ENCODE assay signal across 8 cellular contexts in the genomic region with DNA sequence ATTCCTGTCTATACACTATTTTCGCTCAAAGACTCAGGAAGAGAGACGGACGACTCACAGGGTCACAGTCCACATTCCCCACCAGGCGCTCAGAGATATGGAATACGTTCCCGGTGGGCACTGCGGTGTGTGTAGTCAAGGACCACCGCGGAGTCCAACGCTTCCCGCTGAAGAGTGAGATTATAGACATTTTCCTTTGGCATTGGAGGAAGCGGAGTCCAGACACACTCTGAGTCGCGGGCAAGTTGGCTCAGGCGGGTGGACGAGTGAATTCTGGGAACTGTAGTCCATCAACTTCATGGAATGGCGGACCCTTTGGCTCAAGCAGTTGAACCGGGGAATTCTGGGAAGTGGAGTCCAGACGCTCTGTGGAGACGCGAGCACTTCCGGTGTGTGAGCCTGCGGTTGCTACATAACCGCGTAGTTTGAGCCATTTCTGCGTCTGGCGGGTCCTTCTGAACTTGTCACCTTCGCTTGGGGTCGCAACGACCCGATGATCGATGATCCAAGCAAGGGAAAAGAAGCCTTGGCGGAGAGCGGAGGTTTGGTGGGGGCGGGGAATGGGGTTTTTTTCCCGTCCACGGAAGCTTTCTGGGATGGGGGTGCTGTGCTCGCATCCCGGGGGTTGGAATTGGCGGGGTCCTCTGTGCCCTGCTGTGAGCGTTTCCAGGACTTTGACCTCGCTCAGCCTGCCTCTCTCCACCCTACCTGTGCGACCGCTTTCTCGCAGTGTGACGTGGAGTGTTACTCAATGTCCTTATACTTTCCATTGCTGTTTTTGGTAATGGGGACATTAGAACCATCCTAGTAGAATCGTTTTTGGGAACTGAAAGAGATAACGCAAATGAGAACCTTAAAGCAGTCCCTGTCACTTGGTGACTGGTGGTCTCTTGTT. TPM values are rescaled to one million over a fixed set of nuclear protein-coding genes. Genes with fewer than 3 reads are reported as not detected.
DNase-seq lines count a peak whose midpoint lies in the region; ATAC-seq, FAIRE-seq and TF ChIP-seq lines count a peak whose summit lies in the region.

A gene (plus strand): TSS at position 392 of the 895 bp plus-strand sequence. CDS start 4,122 bp downstream, outside the sequence.

- H3K9me3 Mint-ChIP-seq in naive thymus-derived CD4-positive, alpha-beta T cell, result peaks cover 18 to 54% (median 40%) of the 10 kb centered on the region in 11 donors
- peaks cover 24% of the 10 kb centered on the region for H3K9me3 Mint-ChIP-seq in stimulated activated memory B cell treated with anti-CD40 and anti-IgM and Interleukin-4, amounts not matched to agents 10 μg/mL and 1 μg/mL and 100 μg/mL, for 72 hours

- POLR2A ChIA-PET in naive thymus-derived CD4-positive, alpha-beta T cell (lab: Charles Lee), result interaction anchor here (0.9 to 1.8 kb wide), 2 partner anchors 21 to 69 kb away, joined by 3 to 7 read pairs; no protein-coding TSS in a partner anchor

- peak; percentile 95 for ATAC-seq in GM21786 (IDR thresholded peaks at IDR 0.05; ENCODE audit: unreplicated experiment)
- peak; percentile 99 for ATAC-seq in naive thymus-derived CD4-positive, alpha-beta T cell
- peak; percentile 96 for ATAC-seq in stimulated activated memory B cell treated with anti-CD40 and anti-IgM and Interleukin-4, amounts not matched to agents 10 μg/mL and 1 μg/mL and 100 μg/mL, for 72 hours

- intact Hi-C loops in naive thymus-derived CD4-positive, alpha-beta T cell (cut with micrococcal nuclease), result loop anchor here (1.0 to 2.0 kb wide), 15 partner anchors 19 to 302 kb away; a partner anchor contains a TSS

- H3K4me2 ChIP-seq in DOHH2 (ENCODE audit: low read length), result peak within 1 kb of the TSS; percentile 96
- peak within 1 kb of the TSS; percentile 64 for H3K4me2 ChIP-seq in KMS-11
- peak within 1 kb of the TSS; percentile 86 for H3K4me2 ChIP-seq in fibroblast of lung (ENCODE audit: extremely low read depth, insufficient read depth, low read length)

- H3K27ac Mint-ChIP-seq in naive thymus-derived CD4-positive, alpha-beta T cell, result peak within 1 kb of the TSS; percentile 87 to 98 (median 95)
- peak within 1 kb of the TSS; percentile 93 for H3K27ac Mint-ChIP-seq in stimulated activated memory B cell treated with anti-CD40 and anti-IgM and Interleukin-4, amounts not matched to agents 10 μg/mL and 1 μg/mL and 100 μg/mL, for 72 hours

- H3K79me2 ChIP-seq in DOHH2 (ENCODE audit: control insufficient read depth, low read length) (no peaks in the 10 kb centered on the region), KMS-11 (ENCODE audit: insufficient read depth, low read depth) (no peaks in the 10 kb centered on the region), fibroblast of lung (ENCODE audit: control insufficient read depth, insufficient read depth, low read length) (peaks cover 4% of the 10 kb centered on the region)

- H3K4me3 ChIP-seq in DOHH2 (ENCODE audit: low read length) (peak within 1 kb of the TSS; percentile 98), KMS-11 (IDR thresholded peaks at IDR 0.05; ENCODE audit: insufficient read depth, low read depth, low read length) (no peak within 1 kb of the TSS), fibroblast of lung (replicated peaks in 1 of 4; ENCODE audit: control extremely low read depth in 1 of 4, insufficient read depth in 1 of 4, low read depth in 3 of 4, low read length in 4 of 4) (peak within 1 kb of the TSS; percentile 52 to 96 (median 77))
- peak within 1 kb of the TSS; percentile 88 for H3K4me3 ChIP-seq in naive thymus-derived CD4-positive, alpha-beta T cell (ENCODE audit: low read length)

- peak; percentile 86 for FAIRE-seq in RCC 7860 (lab: Jason Lieb, UNC)

- peaks cover 0 to 2% (median 0%) of the 10 kb centered on the region in 5 donors for H3K27me3 Mint-ChIP-seq in naive thymus-derived CD4-positive, alpha-beta T cell
- H3K27me3 Mint-ChIP-seq in stimulated activated memory B cell treated with anti-CD40 and anti-IgM and Interleukin-4, amounts not matched to agents 10 μg/mL and 1 μg/mL and 100 μg/mL, for 72 hours, result no peaks in the 10 kb centered on the region

- CTCF ChIA-PET in naive thymus-derived CD4-positive, alpha-beta T cell (lab: Charles Lee), result no interaction called here

- H2AFZ ChIP-seq in KMS-11 (ENCODE audit: low read depth), result peak within 1 kb of the TSS; percentile 96
- peak within 1 kb of the TSS; percentile 98 for H2AFZ ChIP-seq in fibroblast of lung (ENCODE audit: low read length)

- H3F3A ChIP-seq in DOHH2 (ENCODE audit: control insufficient read depth, insufficient read depth), result no peaks in the 10 kb centered on the region

- H3K9ac ChIP-seq in KMS-11 (no peak within 1 kb of the TSS), fibroblast of lung (ENCODE audit: insufficient read depth, low read length) (peak within 1 kb of the TSS; percentile 57)

- peak within 1 kb of the TSS; percentile 96 to 100 (median 99) for H3K4me3 Mint-ChIP-seq in naive thymus-derived CD4-positive, alpha-beta T cell
- H3K4me3 Mint-ChIP-seq in stimulated activated memory B cell treated with anti-CD40 and anti-IgM and Interleukin-4, amounts not matched to agents 10 μg/mL and 1 μg/mL and 100 μg/mL, for 72 hours, result peak within 1 kb of the TSS; percentile 98

- H3K36me3 Mint-ChIP-seq in naive thymus-derived CD4-positive, alpha-beta T cell, result peaks cover 26 to 41% (median 33%) of the 10 kb centered on the region in 5 donors
- peaks cover 39% of the 10 kb centered on the region for H3K36me3 Mint-ChIP-seq in stimulated activated memory B cell treated with anti-CD40 and anti-IgM and Interleukin-4, amounts not matched to agents 10 μg/mL and 1 μg/mL and 100 μg/mL, for 72 hours

- peak; percentile 82 for DNase-seq in RCC 7860 (ENCODE audit: low spot score)
- peak; percentile 60 to 70 for DNase-seq in activated T-helper 1 cell treated with anti-CD3 and anti-CD28 coated beads, Interleukin-2, amount 50 U/mL, for 16 hours (ENCODE audit: low read depth in 1 of 2, low spot score in 1 of 2)
- peak; percentile 95 for DNase-seq in fibroblast of lung (ENCODE audit: low read depth in 2 of 2)
- DNase-seq in naive thymus-derived CD4-positive, alpha-beta T cell, result peak; percentile 50 to 85 (median 77)

- H3K27ac ChIP-seq in DOHH2 (ENCODE audit: low read depth, low read length) (no peak within 1 kb of the TSS), KMS-11 (no peak within 1 kb of the TSS), fibroblast of lung (ENCODE audit: insufficient read depth, low read length) (peak within 1 kb of the TSS; percentile 76)
- peak within 1 kb of the TSS; percentile 80 for H3K27ac ChIP-seq in naive thymus-derived CD4-positive, alpha-beta T cell (ENCODE audit: low read depth, low read length)

- H3K9me2 ChIP-seq in DOHH2 (replicated peaks; ENCODE audit: control insufficient read depth, low read length), result no peaks in the 10 kb centered on the region

- H3K36me3 ChIP-seq in DOHH2 (ENCODE audit: control insufficient read depth, low read length) (no peaks in the 10 kb centered on the region; the same call in none of the 2 replicates), KMS-11 (ENCODE audit: insufficient read depth) (no peaks in the 10 kb centered on the region), fibroblast of lung (ENCODE audit: control insufficient read depth, insufficient read depth, low read length) (no peaks in the 10 kb centered on the region)
- H3K36me3 ChIP-seq in naive thymus-derived CD4-positive, alpha-beta T cell (ENCODE audit: control insufficient read depth in 2 of 3, insufficient read depth in 3 of 3, low read length in 3 of 3), result peaks cover 0 to 26% (median 5%) of the 10 kb centered on the region in 3 experiments

- TF ChIP-seq CTCF in DOHH2 (IDR thresholded peaks at IDR 0.05; ENCODE audit: low read depth, low read length, poor library complexity, severe bottlenecking) (no peak), KMS-11 (conservative IDR thresholded peaks at IDR 0.05; ENCODE audit: low read depth, low read length) (no peak), fibroblast of lung (conservative IDR thresholded peaks at IDR 0.05 in 1 of 2, IDR thresholded peaks at IDR 0.05 in 1 of 2; ENCODE audit: low read depth in 1 of 2, low read length in 2 of 2) (no peak)

- H3K9me3 ChIP-seq in DOHH2 (ENCODE audit: control insufficient read depth, insufficient read depth, low read length) (peaks cover 22% of the 10 kb centered on the region), fibroblast of lung (ENCODE audit: control insufficient read depth, insufficient read depth, low read depth, low read length) (no peaks in the 10 kb centered on the region)
- H3K9me3 ChIP-seq in naive thymus-derived CD4-positive, alpha-beta T cell (ENCODE audit: control insufficient read depth in 2 of 3, low read length in 3 of 3), result peaks cover 4 to 29% (median 9%) of the 10 kb centered on the region in 3 experiments

- H3K27me3 ChIP-seq in DOHH2 (ENCODE audit: control insufficient read depth, low read length) (no peaks in the 10 kb centered on the region), KMS-11 (ENCODE audit: insufficient read depth, low read depth) (no peaks in the 10 kb centered on the region), fibroblast of lung (ENCODE audit: control insufficient read depth, insufficient read depth, low read length) (no peaks in the 10 kb centered on the region)
- H3K27me3 ChIP-seq in naive thymus-derived CD4-positive, alpha-beta T cell (ENCODE audit: control insufficient read depth in 2 of 2, insufficient read depth in 2 of 2, low read length in 2 of 2), result no peaks in the 10 kb centered on the region

- H4K20me1 ChIP-seq in DOHH2 (ENCODE audit: control insufficient read depth, insufficient read depth, low read depth, low read length) (no peaks in the 10 kb centered on the region), KMS-11 (ENCODE audit: insufficient read depth) (no peaks in the 10 kb centered on the region), fibroblast of lung (ENCODE audit: control insufficient read depth, extremely low read depth, insufficient read depth, low read length) (no peaks in the 10 kb centered on the region)

- H3K4me1 Mint-ChIP-seq in naive thymus-derived CD4-positive, alpha-beta T cell, result peaks cover 15 to 32% (median 20%) of the 10 kb centered on the region in 7 donors
- peaks cover 16% of the 10 kb centered on the region for H3K4me1 Mint-ChIP-seq in stimulated activated memory B cell treated with anti-CD40 and anti-IgM and Interleukin-4, amounts not matched to agents 10 μg/mL and 1 μg/mL and 100 μg/mL, for 72 hours

- peaks cover 15% of the 10 kb centered on the region for H3K4me1 ChIP-seq in DOHH2 (ENCODE audit: control insufficient read depth, low read length)
- no peaks in the 10 kb centered on the region for H3K4me1 ChIP-seq in KMS-11 (ENCODE audit: low read depth, poor library complexity, severe bottlenecking)
- peaks cover 3% of the 10 kb centered on the region for H3K4me1 ChIP-seq in fibroblast of lung (ENCODE audit: control insufficient read depth, extremely low read depth, insufficient read depth, low read length)
- H3K4me1 ChIP-seq in naive thymus-derived CD4-positive, alpha-beta T cell (ENCODE audit: control insufficient read depth in 2 of 2, insufficient read depth in 2 of 2, low read length in 2 of 2), result peaks cover 0 to 8% of the 10 kb centered on the region in 2 donors

RNA-seq across cellular contexts. Expression of the gene that starts here (rescaled TPM):
- 4.0 and 4.6 TPM in 2 replicates for total RNA-seq in fibroblast of lung
- 2.0 and 3.5 TPM in 2 replicates for polyA plus RNA-seq in fibroblast of lung
- 1.4 and 1.8 TPM in 2 replicates for polyA plus RNA-seq in fibroblast of lung (2012)
- 0.24 TPM in 1 of 2 replicates, not detected in the other for polyA minus RNA-seq in fibroblast of lung (ENCODE audit: low replicate concordance)
- total RNA-seq in naive thymus-derived CD4-positive, alpha-beta T cell, result 10 to 100 TPM in 2 of 5 experiments, 1 to 10 TPM in 3; 2.7 to 18.1 (median 6.7) TPM
- polyA plus RNA-seq in naive thymus-derived CD4-positive, alpha-beta T cell, result 1 to 10 TPM; 2.4 to 4.6 TPM

Comparison
In these comparisons a context has a peak if more than half of its experiments do, and no peak if none do; other contexts are left out.
1. H3K27ac ChIP-seq: peak in fibroblast of lung (single experiment) and naive thymus-derived CD4-positive, alpha-beta T cell (single experiment); none in DOHH2 (single experiment) and KMS-11 (single experiment).
2. Peak in every context shown above with its lines, with median percentiles within 50 percentile points of each other: H3K4me2 ChIP-seq, ATAC-seq and DNase-seq.